ENCODE assay signal across 10 cellular contexts in the genomic region with DNA sequence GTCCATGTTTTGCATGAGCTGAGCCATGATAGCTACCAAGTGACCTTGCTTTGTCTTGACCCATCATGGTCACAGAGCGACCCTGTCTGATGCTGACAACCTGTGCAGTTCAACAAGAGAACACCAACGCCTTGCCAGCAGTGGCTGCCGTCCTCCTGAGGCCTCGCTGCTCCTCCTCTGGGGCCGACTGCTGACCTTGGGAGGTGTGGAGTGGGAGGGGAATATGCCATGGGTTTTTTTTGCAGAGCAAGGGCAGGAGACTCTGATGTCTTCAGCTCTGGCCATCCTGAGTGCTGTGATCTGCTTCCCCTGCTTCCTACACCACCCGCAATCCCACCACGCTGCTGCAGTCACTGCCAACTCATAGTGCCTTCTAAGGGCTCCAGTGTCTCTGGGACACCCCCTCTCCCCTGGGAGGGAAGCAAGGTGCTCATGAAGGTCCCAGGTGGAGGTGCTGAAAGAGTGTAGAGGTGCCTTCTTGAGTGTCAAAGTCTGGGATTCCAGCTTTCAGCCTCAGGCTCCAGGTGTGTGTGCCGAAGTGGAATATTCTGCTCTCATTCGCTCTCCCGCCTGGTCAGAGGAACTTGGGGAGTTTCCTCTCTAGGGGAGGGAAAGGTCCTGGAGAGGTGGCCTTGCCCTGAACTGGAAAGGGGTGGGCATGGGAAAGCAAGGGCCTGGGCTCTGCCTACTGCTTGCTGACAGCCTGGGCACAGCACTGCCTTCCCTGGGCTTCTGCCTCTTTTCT. TPM values are rescaled to one million over a fixed set of nuclear protein-coding genes. Genes with fewer than 3 reads are reported as not detected.
DNase-seq lines count a peak whose midpoint lies in the region; TF ChIP-seq lines count a peak whose summit lies in the region.
"Not testable (repeated sequence)": the region's sequence is repeated elsewhere in the genome, so short reads cannot be mapped to it uniquely, and the experiment has no call there.
"Had no signal": no experiment of that assay in that cellular context is flagged by ENCODE, and none has a peak within 500 bp of the region (broad histone marks: within the 10 kb centered on the region; RNA-seq: fewer than 3 reads in every experiment).

No MANE protein-coding gene starts in this region.

- H3K27me3 ChIP-seq in BLaER1; PC-9 (ENCODE audit: insufficient read depth, low read depth): not testable (repeated sequence)
- peaks cover 12% of the 10 kb centered on the region for H3K27me3 ChIP-seq in iPS-20b (ENCODE audit: insufficient read depth, low read length)

- H3K79me2 ChIP-seq in PC-9 (ENCODE audit: low read depth) = not testable (repeated sequence)

- H3F3A ChIP-seq in PC-9 (ENCODE audit: insufficient read depth, low read depth) = not testable (repeated sequence)

- H3K9ac ChIP-seq in BLaER1; iPS-20b (ENCODE audit: low read depth, low read length): not testable (repeated sequence)

- TF ChIP-seq CTCF in GM13977 (IDR thresholded peaks at IDR 0.05; ENCODE audit: extremely low read depth, insufficient read depth, missing control alignments); PC-9 (conservative IDR thresholded peaks at IDR 0.05); coronary artery (IDR thresholded peaks at IDR 0.05): not testable (repeated sequence)

- not testable (repeated sequence) for H3K9me2 ChIP-seq in PC-9 (ENCODE audit: insufficient read depth)

- not testable (repeated sequence) for H2AFZ ChIP-seq in PC-9

- H3K36me3 ChIP-seq in BLaER1; PC-9 (ENCODE audit: low read depth); iPS-20b (ENCODE audit: insufficient read depth, low read depth, low read length): not testable (repeated sequence)

- H3K4me3 ChIP-seq in BLaER1, PC-9, coronary artery: not testable (repeated sequence)
- H3K4me3 ChIP-seq in iPS-20b (ENCODE audit: low read length) = peak overlapping the region; percentile 5; the same call in 1 of the 2 replicates

- POLR2A ChIA-PET in PC-9 (lab: Charles Lee; ENCODE audit: unreplicated experiment) = not testable (repeated sequence)

- H3K4me1 ChIP-seq in BLaER1 (peaks cover 69% of the 10 kb centered on the region), PC-9 (replicated peaks; ENCODE audit: insufficient read depth) (peaks cover 37% of the 10 kb centered on the region), iPS-20b (ENCODE audit: insufficient read depth, low read length) (peaks cover 23% of the 10 kb centered on the region; the same call in 1 of the 2 replicates)

- H3K9me3 ChIP-seq in BLaER1 = peaks cover 11% of the 10 kb centered on the region
- H3K9me3 ChIP-seq in PC-9 (ENCODE audit: insufficient read depth, low read depth); iPS-20b (ENCODE audit: insufficient read depth, low read depth, low read length): not testable (repeated sequence)

- H3K4me2 ChIP-seq in BLaER1 = peak overlapping the region; percentile 92
- peak overlapping the region; percentile 29 for H3K4me2 ChIP-seq in PC-9

- H3K27ac ChIP-seq in BLaER1 = peak overlapping the region; percentile 33
- not testable (repeated sequence) for H3K27ac ChIP-seq in PC-9; coronary artery; iPS-20b (ENCODE audit: low read length)

- DNase-seq in GM13977 (ENCODE audit: low spot score) (peak; percentile 10), coronary artery (ENCODE audit: low spot score) (peak; percentile 38), mucosa of gallbladder (ENCODE audit: low spot score) (peak; percentile 6), posterior vena cava (ENCODE audit: low spot score) (peak; percentile 78), ureter (ENCODE audit: low spot score) (peak; percentile 34)
- not testable (repeated sequence) for DNase-seq in PC-9

- H4K20me1 ChIP-seq in BLaER1; PC-9 (ENCODE audit: insufficient read depth): not testable (repeated sequence)

- intact Hi-C loops in PC-9 (cut with micrococcal nuclease; ENCODE audit: unreplicated experiment); posterior vena cava (cut with DNase I): not testable (repeated sequence)

- not testable (repeated sequence) for BruUV-seq in PC-9 (replicated peaks; lab: Mats Ljungman, UMichigan)

- in situ Hi-C loops in GM13977 (cut with MboI; ENCODE audit: low pct_unique_long_range_greater_than_20kb, low sequenced_read_pairs, unreplicated experiment) = not testable (repeated sequence)

- CTCF ChIA-PET in PC-9 (lab: Charles Lee) = not testable (repeated sequence)

RNA-seq across cellular contexts. Expression of a gene that starts 22.5 kb away (rescaled TPM):
- not detected in 2 replicates for total RNA-seq in PC-9 (2021)
- not detected for total RNA-seq in mucosa of gallbladder
- total RNA-seq in posterior vena cava = not detected
- not detected for total RNA-seq in ureter
- total RNA-seq: CD4-positive, alpha-beta T cell; CD8-positive, alpha-beta memory T cell had no signal
